ENCODE assay signal across 21 cellular contexts in the genomic region with DNA sequence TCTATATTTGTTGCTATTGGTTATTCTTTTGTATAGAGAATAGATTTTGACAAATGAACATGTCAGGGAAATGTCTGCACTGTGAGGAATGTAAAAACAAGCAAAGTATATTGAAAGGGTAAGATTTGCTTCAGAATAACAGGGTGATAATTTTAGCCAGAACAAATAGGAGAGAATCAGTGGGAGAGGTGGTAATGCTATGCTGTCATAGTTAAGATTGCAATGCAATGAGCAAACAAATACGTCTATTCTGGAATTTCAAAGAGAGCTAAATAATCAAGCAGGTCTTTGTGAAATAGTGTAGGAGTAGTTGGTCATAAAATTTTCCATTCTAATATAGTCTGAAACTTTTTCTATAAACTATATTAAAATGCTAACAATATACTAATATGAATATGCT.
A peak's percentile ranks its signal among the peaks of the same experiment; 100 is the strongest.
DNase-seq lines count a peak whose midpoint lies in the region; ATAC-seq, FAIRE-seq and TF ChIP-seq lines count a peak whose summit lies in the region.
"Had no signal": no experiment of that assay in that cellular context is flagged by ENCODE, and none has a peak within 500 bp of the region (broad histone marks: within the 10 kb centered on the region; RNA-seq: fewer than 3 reads in every experiment).

No MANE protein-coding gene starts in this region.

- H3K9ac ChIP-seq in mesendoderm (ENCODE audit: low read length), result no peak overlapping the region
- H3K9ac ChIP-seq: BLaER1 had no signal

- no peaks in the 10 kb centered on the region for H3K79me1 ChIP-seq in mesendoderm (ENCODE audit: low read length)

- no CpG with 5 or more reads among the region's 1 CpG for WGBS in mesendoderm (ENCODE audit: extremely low coverage, insufficient coverage, low lambda C conversion rate)

- TF ChIP-seq CTCF in left ventricle myocardium inferior (IDR thresholded peaks at IDR 0.05; ENCODE audit: borderline replicate concordance), result no peak
- TF ChIP-seq CTCF in D721Med (IDR thresholded peaks at IDR 0.05; ENCODE audit: insufficient read depth, missing control alignments), result no peak

- H3K56ac ChIP-seq in mesendoderm (ENCODE audit: low read length), result no peak overlapping the region

- H3K23ac ChIP-seq in mesendoderm (ENCODE audit: low read length), result no peak overlapping the region

- H3K36me3 ChIP-seq in left ventricle myocardium inferior, result no peaks in the 10 kb centered on the region
- no peaks in the 10 kb centered on the region for H3K36me3 ChIP-seq in mesendoderm (ENCODE audit: control insufficient read depth, insufficient read depth, low read length)
- H3K36me3 ChIP-seq: BLaER1 had no signal

- H3K4me1 ChIP-seq in left ventricle myocardium inferior, result no peaks in the 10 kb centered on the region
- H3K4me1 ChIP-seq in mesendoderm (ENCODE audit: control insufficient read depth, low read depth, low read length), result no peaks in the 10 kb centered on the region
- H3K4me1 ChIP-seq: BLaER1, Caco-2 had no signal

- H3K27ac ChIP-seq in left ventricle myocardium inferior (replicated peaks) (peak overlapping the region; percentile 46), mesendoderm (ENCODE audit: low read depth, low read length) (no peak overlapping the region)
- H3K27ac ChIP-seq: BLaER1, C4-2B had no signal

- H3K27me3 ChIP-seq in left ventricle myocardium inferior (ENCODE audit: low read depth), result no peaks in the 10 kb centered on the region
- no peaks in the 10 kb centered on the region for H3K27me3 ChIP-seq in mesendoderm (ENCODE audit: insufficient read depth, low read length, poor library complexity)
- H3K27me3 ChIP-seq: BLaER1 had no signal

- ATAC-seq in GM21390 (IDR thresholded peaks at IDR 0.05; ENCODE audit: unreplicated experiment), result no peak
- ATAC-seq: CD8-positive, alpha-beta T cell; GM12878; GM23338 had no signal

- H3K79me2 ChIP-seq in mesendoderm (ENCODE audit: control insufficient read depth, insufficient read depth, low read length), result no peaks in the 10 kb centered on the region

- H3K4me3 ChIP-seq in left ventricle myocardium inferior, result peak overlapping the region; percentile 33
- H3K4me3 ChIP-seq in mesendoderm (ENCODE audit: low read length), result no peak overlapping the region
- H3K4me3 ChIP-seq: BLaER1, GM12878, GM23338 had no signal

- H2AK5ac ChIP-seq in mesendoderm (ENCODE audit: low read length), result no peak overlapping the region

- no peak overlapping the region for H4K8ac ChIP-seq in mesendoderm (ENCODE audit: low read depth, low read length)

- H4K5ac ChIP-seq in mesendoderm (ENCODE audit: low read length), result no peak overlapping the region

- no peak for FAIRE-seq in D721Med (lab: Jason Lieb, UNC)
- FAIRE-seq: A204.1, GM12878, GM19239 had no signal

- H3K4me2 ChIP-seq in mesendoderm (ENCODE audit: low read length), result no peak overlapping the region
- H3K4me2 ChIP-seq: BLaER1, GM23338 had no signal

- no peak overlapping the region for H3K4ac ChIP-seq in mesendoderm (ENCODE audit: low read depth, low read length)

- H3K9me3 ChIP-seq in left ventricle myocardium inferior (replicated peaks), result peaks cover 11% of the 10 kb centered on the region
- H3K9me3 ChIP-seq: BLaER1, Caco-2 had no signal

- no peak overlapping the region for H2BK5ac ChIP-seq in mesendoderm (ENCODE audit: low read length)

- H2BK15ac ChIP-seq in mesendoderm (replicated peaks; ENCODE audit: low read depth), result no peak overlapping the region

- no peak overlapping the region for H3K18ac ChIP-seq in mesendoderm (ENCODE audit: low read length)

- H2BK120ac ChIP-seq in mesendoderm (ENCODE audit: low read depth, low read length), result no peak overlapping the region

- no peak for DNase-seq in left ventricle myocardium inferior
- DNase-seq in cardiac septum (ENCODE audit: low spot score), result no peak
- DNase-seq in astrocyte of the hippocampus (ENCODE audit: low read depth, low spot score), result peak; percentile 23
- peak; percentile 10 for DNase-seq in mesendoderm
- no peak for DNase-seq in D721Med (ENCODE audit: insufficient read length, low spot score)
- DNase-seq: Caco-2; CD4-positive, CD25-positive, alpha-beta regulatory T cell; CD8-positive, alpha-beta T cell; DMS 273 treated with DMSO at 0.1 percent for 48 hours; DMS79; EL; GDM1; H9; HFFc6 had no signal

- intact Hi-C loops in left ventricle myocardium inferior (cut with micrococcal nuclease), result no loop called here
- intact Hi-C loops in cardiac septum (cut with DNase I), result no loop called here

Comparison
In these comparisons a context has a peak if more than half of its experiments do, and no peak if none do; other contexts are left out.
1. DNase-seq: peak in astrocyte of the hippocampus (single experiment) and mesendoderm (single experiment); none in left ventricle myocardium inferior (single experiment), cardiac septum (single experiment) and D721Med (single experiment).